In the genomic region with DNA sequence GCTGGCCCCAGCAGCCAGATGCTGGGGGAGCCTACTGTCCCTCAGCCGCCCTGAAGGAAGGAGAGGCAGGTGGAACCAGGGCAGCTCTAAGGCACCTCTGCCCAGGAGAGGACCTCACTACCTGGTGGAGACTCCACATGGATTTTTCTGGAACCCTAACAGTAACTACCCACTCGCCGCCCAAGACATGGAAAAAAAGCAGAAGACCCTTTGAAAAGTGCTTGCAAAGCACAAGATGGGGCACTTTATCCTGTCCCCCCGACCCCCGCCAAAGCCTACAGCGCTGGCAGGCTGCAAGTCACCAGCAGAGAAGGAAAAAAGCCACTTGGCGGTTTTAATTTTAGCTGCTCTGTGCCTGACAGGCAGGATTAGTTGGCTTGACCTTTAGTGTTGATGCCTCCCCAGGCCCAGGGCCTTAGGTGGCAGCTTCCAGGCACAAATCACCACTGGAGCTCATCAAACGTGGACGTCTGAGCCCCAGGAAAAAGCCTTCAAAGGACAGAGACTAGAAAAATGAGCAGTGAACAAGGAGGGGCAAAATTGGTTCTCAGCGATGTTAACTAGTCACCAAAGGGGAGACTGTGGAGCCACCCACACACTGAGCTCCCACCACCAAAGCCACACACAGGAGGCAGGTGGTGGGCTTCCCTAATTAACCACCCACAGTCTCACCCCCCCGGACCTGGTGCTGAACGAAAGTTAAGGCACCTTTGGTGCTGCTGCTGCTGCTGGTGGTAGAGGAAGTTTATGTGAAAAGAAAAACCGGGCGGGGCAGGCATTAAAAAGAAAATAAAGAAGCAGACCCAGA, we compare ENCODE assay signal across 8 cellular contexts. TPM values are rescaled to one million over a fixed set of nuclear protein-coding genes. Genes with fewer than 3 reads are reported as not detected.
DNase-seq lines count a peak whose midpoint lies in the region; ATAC-seq and TF ChIP-seq lines count a peak whose summit lies in the region.

No MANE protein-coding gene starts in this region.

- no peak for TF ChIP-seq POLR2A in HCT116 (IDR thresholded peaks at IDR 0.05; ENCODE audit: borderline replicate concordance, extremely low read depth, insufficient read depth, insufficient read length)

- CTCF ChIA-PET in HCT116 (lab: Charles Lee): no interaction called here

- H3K79me2 ChIP-seq in HCT116 (ENCODE audit: insufficient read depth, low read length): peaks cover 42% of the 10 kb centered on the region

- H3K9me3 ChIP-seq in HCT116 (ENCODE audit: control insufficient read depth in 1 of 2, insufficient read depth in 1 of 2, low read depth in 1 of 2, low read length in 2 of 2): no peaks in the 10 kb centered on the region

- intact Hi-C loops in HCT116 (cut with micrococcal nuclease) (no loop called here), Right ventricle myocardium superior (cut with DNase I) (no loop called here)

- RAD21 ChIA-PET in HCT116 (lab: Charles Lee; ENCODE audit: low non-redundant PET in 1 of 2, low total read pairs in 2 of 2, uncharacterized antibody in 2 of 2, unreplicated experiment in 2 of 2): no interaction called here

- DNase-seq in HCT116 (ENCODE audit: low read depth, low spot score) (no peak), Right ventricle myocardium superior (no peak), COLO668 (lab: John Stamatoyannopoulos, UW; ENCODE audit: unreplicated experiment) (no peak), HuH-7 (ENCODE audit: low spot score) (no peak)
- DNase-seq in activated CD8-positive, alpha-beta memory T cell treated with anti-CD3 and anti-CD28 coated beads for 4 hours (ENCODE audit: low read depth in 2 of 2): peak; percentile 53 to 59
- DNase-seq in stimulated activated CD4-positive, alpha-beta T cell treated with anti-CD3 and anti-CD28 coated beads, Interleukin-4, amount 100 ng/mL, for 1 hour: peak; percentile 41

- no peak overlapping the region for H3K9ac ChIP-seq in HCT116 (ENCODE audit: low read length)

- TF ChIP-seq RAD21 in HCT116 (IDR thresholded peaks at IDR 0.05; ENCODE audit: low read depth): no peak

- H3K27ac ChIP-seq in HCT116 (ENCODE audit: low read depth, low read length): peak overlapping the region; percentile 36; the same call in 1 of the 2 replicates

- no peak overlapping the region for H3K4me3 ChIP-seq in HCT116 (replicated peaks in 1 of 2; ENCODE audit: low read depth in 1 of 2, low read length in 2 of 2)

- H2AFZ ChIP-seq in HCT116 (ENCODE audit: low read depth, low read length, poor library complexity, severe bottlenecking): no peak overlapping the region

- TF ChIP-seq CTCF in HCT116 (IDR thresholded peaks at IDR 0.05 in 2 of 3, conservative IDR thresholded peaks at IDR 0.05 in 1 of 3; ENCODE audit: borderline replicate concordance in 1 of 3, insufficient read depth in 1 of 3, low read depth in 2 of 3, low read length in 2 of 3): no peak

- peaks cover 0 to 5% of the 10 kb centered on the region in 2 experiments; a peak in 1 of 4 replicates for H3K4me1 ChIP-seq in HCT116 (ENCODE audit: control insufficient read depth in 1 of 2, insufficient read depth in 2 of 2, low read length in 2 of 2)

- peaks cover 50 to 57% of the 10 kb centered on the region in 2 experiments for H3K36me3 ChIP-seq in HCT116 (ENCODE audit: control insufficient read depth in 1 of 2, insufficient read depth in 2 of 2, low read length in 2 of 2)

- no peaks in the 10 kb centered on the region for H3K9me2 ChIP-seq in HCT116 (ENCODE audit: insufficient read depth)

- no peaks in the 10 kb centered on the region for H3K27me3 ChIP-seq in HCT116 (ENCODE audit: insufficient read depth, low read length)

- POLR2A ChIA-PET in HCT116 (lab: Charles Lee): interaction anchor here (1.6 kb wide), 1 partner anchor 15 kb away, joined by 5 read pairs; the partner anchor contains the start of gene SF1

- peaks cover 22% of the 10 kb centered on the region; the same call in 1 of the 2 replicates for H4K20me1 ChIP-seq in HCT116 (ENCODE audit: insufficient read depth)

- no TSS peak for BruUV-seq in HCT116 (replicated peaks; lab: Mats Ljungman, UMichigan)

- ATAC-seq in HCT116 (no peak), Right ventricle myocardium superior (ENCODE audit: poor library complexity) (peak; percentile 9), GM19452 (IDR thresholded peaks at IDR 0.05; ENCODE audit: unreplicated experiment) (no peak), GM21737 (IDR thresholded peaks at IDR 0.05; ENCODE audit: unreplicated experiment) (no peak)

- no peak overlapping the region for H3K4me2 ChIP-seq in HCT116 (ENCODE audit: low read length)

TF ChIP-seq in HCT116, 20 proteins besides CTCF, POLR2A, EP300 and RAD21:
- TF ChIP-seq TCF7L2 (IDR thresholded peaks at IDR 0.05; ENCODE audit: borderline replicate concordance, extremely low read depth, insufficient read depth, insufficient read length) (no peak), CBX3 (IDR thresholded peaks at IDR 0.05; ENCODE audit: low read depth) (no peak), CEBPB (IDR thresholded peaks at IDR 0.05; ENCODE audit: low read depth) (no peak), SIN3A (IDR thresholded peaks at IDR 0.05; ENCODE audit: low read depth) (no peak), FOSL1 (IDR thresholded peaks at IDR 0.05; ENCODE audit: low read depth) (no peak), JUND (IDR thresholded peaks at IDR 0.05) (no peak), EZH2phosphoT487 (IDR thresholded peaks at IDR 0.05; ENCODE audit: borderline replicate concordance) (no peak), EGR1 (IDR thresholded peaks at IDR 0.05; ENCODE audit: low read depth) (no peak), ELF1 (IDR thresholded peaks at IDR 0.05; ENCODE audit: borderline replicate concordance, low read depth) (no peak), SP1 (IDR thresholded peaks at IDR 0.05; ENCODE audit: low read depth) (no peak)
- TF ChIP-seq, protein P1, sequence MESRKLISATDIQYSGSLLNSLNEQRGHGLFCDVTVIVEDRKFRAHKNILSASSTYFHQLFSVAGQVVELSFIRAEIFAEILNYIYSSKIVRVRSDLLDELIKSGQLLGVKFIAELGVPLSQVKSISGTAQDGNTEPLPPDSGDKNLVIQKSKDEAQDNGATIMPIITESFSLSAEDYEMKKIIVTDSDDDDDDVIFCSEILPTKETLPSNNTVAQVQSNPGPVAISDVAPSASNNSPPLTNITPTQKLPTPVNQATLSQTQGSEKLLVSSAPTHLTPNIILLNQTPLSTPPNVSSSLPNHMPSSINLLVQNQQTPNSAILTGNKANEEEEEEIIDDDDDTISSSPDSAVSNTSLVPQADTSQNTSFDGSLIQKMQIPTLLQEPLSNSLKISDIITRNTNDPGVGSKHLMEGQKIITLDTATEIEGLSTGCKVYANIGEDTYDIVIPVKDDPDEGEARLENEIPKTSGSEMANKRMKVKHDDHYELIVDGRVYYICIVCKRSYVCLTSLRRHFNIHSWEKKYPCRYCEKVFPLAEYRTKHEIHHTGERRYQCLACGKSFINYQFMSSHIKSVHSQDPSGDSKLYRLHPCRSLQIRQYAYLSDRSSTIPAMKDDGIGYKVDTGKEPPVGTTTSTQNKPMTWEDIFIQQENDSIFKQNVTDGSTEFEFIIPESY (IDR thresholded peaks at IDR 0.05; ENCODE audit: extremely low read depth, insufficient replicate concordance, low read length): no peak
- TF ChIP-seq, protein P2, sequence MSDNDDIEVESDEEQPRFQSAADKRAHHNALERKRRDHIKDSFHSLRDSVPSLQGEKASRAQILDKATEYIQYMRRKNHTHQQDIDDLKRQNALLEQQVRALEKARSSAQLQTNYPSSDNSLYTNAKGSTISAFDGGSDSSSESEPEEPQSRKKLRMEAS (IDR thresholded peaks at IDR 0.05): no peak
- TF ChIP-seq, protein P3, sequence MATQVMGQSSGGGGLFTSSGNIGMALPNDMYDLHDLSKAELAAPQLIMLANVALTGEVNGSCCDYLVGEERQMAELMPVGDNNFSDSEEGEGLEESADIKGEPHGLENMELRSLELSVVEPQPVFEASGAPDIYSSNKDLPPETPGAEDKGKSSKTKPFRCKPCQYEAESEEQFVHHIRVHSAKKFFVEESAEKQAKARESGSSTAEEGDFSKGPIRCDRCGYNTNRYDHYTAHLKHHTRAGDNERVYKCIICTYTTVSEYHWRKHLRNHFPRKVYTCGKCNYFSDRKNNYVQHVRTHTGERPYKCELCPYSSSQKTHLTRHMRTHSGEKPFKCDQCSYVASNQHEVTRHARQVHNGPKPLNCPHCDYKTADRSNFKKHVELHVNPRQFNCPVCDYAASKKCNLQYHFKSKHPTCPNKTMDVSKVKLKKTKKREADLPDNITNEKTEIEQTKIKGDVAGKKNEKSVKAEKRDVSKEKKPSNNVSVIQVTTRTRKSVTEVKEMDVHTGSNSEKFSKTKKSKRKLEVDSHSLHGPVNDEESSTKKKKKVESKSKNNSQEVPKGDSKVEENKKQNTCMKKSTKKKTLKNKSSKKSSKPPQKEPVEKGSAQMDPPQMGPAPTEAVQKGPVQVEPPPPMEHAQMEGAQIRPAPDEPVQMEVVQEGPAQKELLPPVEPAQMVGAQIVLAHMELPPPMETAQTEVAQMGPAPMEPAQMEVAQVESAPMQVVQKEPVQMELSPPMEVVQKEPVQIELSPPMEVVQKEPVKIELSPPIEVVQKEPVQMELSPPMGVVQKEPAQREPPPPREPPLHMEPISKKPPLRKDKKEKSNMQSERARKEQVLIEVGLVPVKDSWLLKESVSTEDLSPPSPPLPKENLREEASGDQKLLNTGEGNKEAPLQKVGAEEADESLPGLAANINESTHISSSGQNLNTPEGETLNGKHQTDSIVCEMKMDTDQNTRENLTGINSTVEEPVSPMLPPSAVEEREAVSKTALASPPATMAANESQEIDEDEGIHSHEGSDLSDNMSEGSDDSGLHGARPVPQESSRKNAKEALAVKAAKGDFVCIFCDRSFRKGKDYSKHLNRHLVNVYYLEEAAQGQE (IDR thresholded peaks at IDR 0.05; ENCODE audit: low read depth): no peak

RNA-seq across cellular contexts. Expression of gene PYGM, which starts 4.2 kb away (rescaled TPM):
- 1.7 TPM for total RNA-seq in HCT116 (2021; ENCODE audit: unreplicated experiment)
- polyA plus RNA-seq in HCT116 (2012): 0.51 and 0.56 TPM in 2 replicates
- total RNA-seq in Right ventricle myocardium superior: 183 TPM

RNA-seq across cellular contexts. Expression of gene SF1, which starts 14.3 kb away (rescaled TPM):
- total RNA-seq in HCT116 (2021; ENCODE audit: unreplicated experiment) (403 TPM), Right ventricle myocardium superior (182 TPM)
- 177 and 219 TPM in 2 replicates for polyA plus RNA-seq in HCT116 (2012)

RNA-seq across cellular contexts. Expression of gene RASGRP2, which starts 20.1 kb away (rescaled TPM):
- total RNA-seq in HCT116 (2021; ENCODE audit: unreplicated experiment) (12.8 TPM), Right ventricle myocardium superior (38.4 TPM)
- 14.6 and 18.7 TPM in 2 replicates for polyA plus RNA-seq in HCT116 (2012)

RNA-seq across cellular contexts. Expression of gene MAP4K2, which starts 39.0 kb away (rescaled TPM):
- total RNA-seq in HCT116 (2021; ENCODE audit: unreplicated experiment): 44.2 TPM
- polyA plus RNA-seq in HCT116 (2012): 37.5 and 38.1 TPM in 2 replicates
- total RNA-seq in Right ventricle myocardium superior: 7.7 TPM

RNA-seq across cellular contexts. Expression of gene NRXN2, which starts 41.0 kb away (rescaled TPM):
- total RNA-seq in HCT116 (2021; ENCODE audit: unreplicated experiment) (1.5 TPM), Right ventricle myocardium superior (0.86 TPM)
- polyA plus RNA-seq in HCT116 (2012): 0.73 and 1.7 TPM in 2 replicates

Comparison
In these comparisons a context has a peak if more than half of its experiments do, and no peak if none do; other contexts are left out.
1. DNase-seq: peak in activated CD8-positive, alpha-beta memory T cell treated with anti-CD3 and anti-CD28 coated beads for 4 hours (2 of 2) and stimulated activated CD4-positive, alpha-beta T cell treated with anti-CD3 and anti-CD28 coated beads, Interleukin-4, amount 100 ng/mL, for 1 hour (single experiment); none in HCT116 (single experiment), Right ventricle myocardium superior (single experiment), COLO668 (single experiment) and HuH-7 (single experiment).
2. RNA of gene PYGM, which starts 4.2 kb away (total RNA-seq): 183 TPM in Right ventricle myocardium superior (single experiment); 1.7 TPM in HCT116 (single experiment); every median in the first group is over 10 times any median in the second.